Comparison of ENCODE assay signal across 8 cellular contexts in genomic region chr16:81752225-81752875, GRCh38. TPM values are rescaled to one million over a fixed set of nuclear protein-coding genes. Genes with fewer than 3 reads are reported as not detected.
A peak's percentile ranks its signal among the peaks of the same experiment; 100 is the strongest.
DNase-seq lines count a peak whose midpoint lies in the region; ATAC-seq and TF ChIP-seq lines count a peak whose summit lies in the region.

No MANE protein-coding gene starts in this region.

- no peak overlapping the region for H3K27ac ChIP-seq in mesendoderm (ENCODE audit: low read depth, low read length)

- ATAC-seq in GM21360 (IDR thresholded peaks at IDR 0.05; ENCODE audit: unreplicated experiment) (peak; percentile 90), HG03457 (IDR thresholded peaks at IDR 0.05; ENCODE audit: unreplicated experiment) (peak; percentile 68)
- ATAC-seq in activated CD8-positive, alpha-beta T cell treated with anti-CD3 and anti-CD28 coated beads for 36 hours, result peak; percentile 39

- peak; percentile 43 for DNase-seq in Daoy (ENCODE audit: low read depth)
- DNase-seq in activated CD8-positive, alpha-beta T cell treated with anti-CD3 and anti-CD28 coated beads for 36 hours, result no peak
- DNase-seq in mesendoderm, result peak; percentile 49
- DNase-seq in NCI-H226, result no peak
- no peak for DNase-seq in DMS 273 (lab: John Stamatoyannopoulos, UW; ENCODE audit: unreplicated experiment)
- DNase-seq in mesothelial cell of epicardium (ENCODE audit: low spot score in 2 of 2, unreplicated experiment in 2 of 2), result no peak

- no peak overlapping the region for H4K8ac ChIP-seq in mesendoderm (ENCODE audit: low read depth, low read length)

- H3K27ac Mint-ChIP-seq in activated CD8-positive, alpha-beta T cell treated with anti-CD3 and anti-CD28 coated beads for 36 hours, result no peak overlapping the region
- H3K27ac Mint-ChIP-seq in mesothelial cell of epicardium, result no peak overlapping the region

- no CpG with 5 or more reads among the region's 13 CpGs for WGBS in mesendoderm (ENCODE audit: extremely low coverage, insufficient coverage, low lambda C conversion rate)

- H3K4ac ChIP-seq in mesendoderm (ENCODE audit: low read depth, low read length), result no peak overlapping the region

- no peak overlapping the region for H2BK15ac ChIP-seq in mesendoderm (replicated peaks; ENCODE audit: low read depth)

- no peak overlapping the region for H2BK120ac ChIP-seq in mesendoderm (ENCODE audit: low read depth, low read length)

- H3K56ac ChIP-seq in mesendoderm (ENCODE audit: low read length), result no peak overlapping the region

- H3K9me3 Mint-ChIP-seq in activated CD8-positive, alpha-beta T cell treated with anti-CD3 and anti-CD28 coated beads for 36 hours, result no peaks in the 10 kb centered on the region
- no peaks in the 10 kb centered on the region for H3K9me3 Mint-ChIP-seq in mesothelial cell of epicardium

- CTCF ChIA-PET in activated CD8-positive, alpha-beta T cell treated with anti-CD3 and anti-CD28 coated beads for 36 hours (lab: Charles Lee), result interaction anchor here (2.0 to 2.3 kb wide), 2 partner anchors 122 to 133 kb away, joined by 4 to 8 read pairs; no protein-coding TSS in a partner anchor

- H3K4me1 ChIP-seq in mesendoderm (ENCODE audit: control insufficient read depth, low read depth, low read length), result no peaks in the 10 kb centered on the region

- no peak overlapping the region for H3K23ac ChIP-seq in mesendoderm (ENCODE audit: low read length)

- no peaks in the 10 kb centered on the region for H3K36me3 ChIP-seq in mesendoderm (ENCODE audit: control insufficient read depth, insufficient read depth, low read length)

- POLR2A ChIA-PET in activated CD8-positive, alpha-beta T cell treated with anti-CD3 and anti-CD28 coated beads for 36 hours (lab: Charles Lee), result no interaction called here

- peaks cover 14% of the 10 kb centered on the region for H3K4me1 Mint-ChIP-seq in activated CD8-positive, alpha-beta T cell treated with anti-CD3 and anti-CD28 coated beads for 36 hours (ENCODE audit: low read depth)
- H3K4me1 Mint-ChIP-seq in mesothelial cell of epicardium, result peaks cover 4% of the 10 kb centered on the region

- no peaks in the 10 kb centered on the region for H3K79me2 ChIP-seq in mesendoderm (ENCODE audit: control insufficient read depth, insufficient read depth, low read length)

- no peak overlapping the region for H4K5ac ChIP-seq in mesendoderm (ENCODE audit: low read length)

- no peaks in the 10 kb centered on the region for H3K27me3 ChIP-seq in mesendoderm (ENCODE audit: insufficient read depth, low read length, poor library complexity)

- H3K79me1 ChIP-seq in mesendoderm (ENCODE audit: low read length), result no peaks in the 10 kb centered on the region

- TF ChIP-seq CTCF in activated CD8-positive, alpha-beta T cell treated with anti-CD3 and anti-CD28 coated beads for 36 hours (IDR thresholded peaks at IDR 0.05), result no peak
- TF ChIP-seq CTCF in mesothelial cell of epicardium (IDR thresholded peaks at IDR 0.05; ENCODE audit: unreplicated experiment), result no peak

- H3K36me3 Mint-ChIP-seq in activated CD8-positive, alpha-beta T cell treated with anti-CD3 and anti-CD28 coated beads for 36 hours (ENCODE audit: low read depth), result no peaks in the 10 kb centered on the region
- H3K36me3 Mint-ChIP-seq in mesothelial cell of epicardium, result no peaks in the 10 kb centered on the region

- no peak overlapping the region for H3K4me3 Mint-ChIP-seq in activated CD8-positive, alpha-beta T cell treated with anti-CD3 and anti-CD28 coated beads for 36 hours
- H3K4me3 Mint-ChIP-seq in mesothelial cell of epicardium, result no peak overlapping the region

- H2BK5ac ChIP-seq in mesendoderm (ENCODE audit: low read length), result no peak overlapping the region

- H2AK5ac ChIP-seq in mesendoderm (ENCODE audit: low read length), result no peak overlapping the region

- H3K4me2 ChIP-seq in mesendoderm (ENCODE audit: low read length), result no peak overlapping the region

- no peaks in the 10 kb centered on the region for H3K27me3 Mint-ChIP-seq in activated CD8-positive, alpha-beta T cell treated with anti-CD3 and anti-CD28 coated beads for 36 hours
- peaks cover 4% of the 10 kb centered on the region for H3K27me3 Mint-ChIP-seq in mesothelial cell of epicardium (ENCODE audit: low read depth)

- peak overlapping the region; percentile 5 for H3K9ac ChIP-seq in mesendoderm (ENCODE audit: low read length)

- intact Hi-C loops in activated CD8-positive, alpha-beta T cell treated with anti-CD3 and anti-CD28 coated beads for 36 hours (cut with micrococcal nuclease), result no loop called here

- H3K4me3 ChIP-seq in mesendoderm (ENCODE audit: low read length), result no peak overlapping the region

- H3K18ac ChIP-seq in mesendoderm (ENCODE audit: low read length), result peak overlapping the region; percentile 28

RNA-seq across cellular contexts. Expression of gene PLCG2, which starts 26.7 kb away (rescaled TPM):
- total RNA-seq in Daoy (2014; rRNA removed; shearing (Covaris generic)), result 1.5 and 1.8 TPM in 2 replicates
- 10 to 100 TPM; 12.7 to 13.7 TPM for total RNA-seq in activated CD8-positive, alpha-beta T cell treated with anti-CD3 and anti-CD28 coated beads for 36 hours
- 1.6 TPM for polyA plus RNA-seq in mesendoderm (2013, experiment 1 of 2)
- polyA plus RNA-seq in mesendoderm (2013, experiment 2 of 2), result 1.3 TPM
- 3.1 to 5.7 TPM (median 4.2 TPM) in 3 replicates for total RNA-seq in mesothelial cell of epicardium

Comparison
In these comparisons a context has a peak if more than half of its experiments do, and no peak if none do; other contexts are left out.
1. DNase-seq: peak in Daoy (single experiment) and mesendoderm (single experiment); none in activated CD8-positive, alpha-beta T cell treated with anti-CD3 and anti-CD28 coated beads for 36 hours (single experiment), NCI-H226 (single experiment), DMS 273 (single experiment) and mesothelial cell of epicardium (0 of 2).
2. ATAC-seq: peak in every context shown above with its lines; median percentile 90 in GM21360; 68 in HG03457; 39 in activated CD8-positive, alpha-beta T cell treated with anti-CD3 and anti-CD28 coated beads for 36 hours.